In the genomic region with DNA sequence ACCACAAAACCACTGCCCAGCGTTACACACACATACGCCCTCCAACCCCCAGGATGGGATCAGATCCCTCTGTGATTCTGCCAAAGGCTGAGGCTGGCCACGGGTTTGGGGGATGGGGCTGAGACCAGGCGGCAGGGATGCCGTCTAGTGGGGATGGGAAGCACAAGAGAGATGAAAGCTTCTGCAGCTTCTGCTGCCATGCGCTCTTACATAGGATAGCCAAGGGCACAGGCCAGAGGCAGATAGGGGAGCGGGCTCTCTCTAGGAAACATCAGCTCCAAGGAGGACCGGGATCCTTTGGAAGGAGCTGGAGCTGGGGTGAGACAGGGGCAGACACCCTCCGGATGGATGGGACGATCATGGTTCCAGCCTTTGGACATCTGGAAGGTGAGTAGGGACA, we compare ENCODE assay signal across 13 cellular contexts. TPM values are rescaled to one million over a fixed set of nuclear protein-coding genes. Genes with fewer than 3 reads are reported as not detected.
DNase-seq lines count a peak whose midpoint lies in the region; ATAC-seq and TF ChIP-seq lines count a peak whose summit lies in the region.
"Had no signal": no experiment of that assay in that cellular context is flagged by ENCODE, and none has a peak within 500 bp of the region (broad histone marks: within the 10 kb centered on the region; RNA-seq: fewer than 3 reads in every experiment).

No MANE protein-coding gene starts in this region.

- no peaks in the 10 kb centered on the region for H3K27me3 Mint-ChIP-seq in Caco-2 (ENCODE audit: insufficient read depth, unreplicated experiment)

- no TSS peak for BruUV-seq in PC-3 (replicated peaks; lab: Mats Ljungman, UMichigan)
- BruUV-seq in Caco-2 (replicated peaks; lab: Mats Ljungman, UMichigan) = no TSS peak

- H3K36me3 ChIP-seq in PC-3 (ENCODE audit: low read depth, low read length) (no peaks in the 10 kb centered on the region), esophagus (ENCODE audit: control insufficient read depth in 2 of 2, insufficient read depth in 2 of 2, low read length in 1 of 2) (no peaks in the 10 kb centered on the region), mucosa of rectum (ENCODE audit: control insufficient read depth in 2 of 2, insufficient read depth in 2 of 2, low read length in 2 of 2) (no peaks in the 10 kb centered on the region), Caco-2 (ENCODE audit: control insufficient read depth, insufficient read depth, low read length) (no peaks in the 10 kb centered on the region; the same call in 1 of the 2 replicates)

- peaks cover 3% of the 10 kb centered on the region for H3K9me3 Mint-ChIP-seq in Caco-2 (ENCODE audit: unreplicated experiment)

- H3K27ac Mint-ChIP-seq in Caco-2 (ENCODE audit: unreplicated experiment) = no peak overlapping the region
- H3K27ac Mint-ChIP-seq: B cell; CD8-positive, alpha-beta memory T cell had no signal

- peaks cover 48% of the 10 kb centered on the region for H3K4me1 ChIP-seq in PC-3 (ENCODE audit: insufficient read depth, low read length)
- H3K4me1 ChIP-seq in esophagus (ENCODE audit: control insufficient read depth in 2 of 2, insufficient read depth in 2 of 2, low read length in 1 of 2) = peaks cover 0 to 4% of the 10 kb centered on the region in 2 donors
- peaks cover 9 to 35% of the 10 kb centered on the region in 2 donors for H3K4me1 ChIP-seq in mucosa of rectum (ENCODE audit: control insufficient read depth in 2 of 2, insufficient read depth in 2 of 2, low read length in 2 of 2)
- H3K4me1 ChIP-seq in Caco-2 = peaks cover 10% of the 10 kb centered on the region

- H3K4me1 Mint-ChIP-seq in Caco-2 (ENCODE audit: low read depth, unreplicated experiment) = peaks cover 16% of the 10 kb centered on the region
- H3K4me1 Mint-ChIP-seq: CD8-positive, alpha-beta memory T cell had no signal

- H3K9me3 ChIP-seq in PC-3 (ENCODE audit: low read length) (no peaks in the 10 kb centered on the region), esophagus (ENCODE audit: control insufficient read depth in 2 of 2, insufficient read depth in 1 of 2, low read depth in 1 of 2, low read length in 1 of 2) (no peaks in the 10 kb centered on the region), mucosa of rectum (ENCODE audit: control insufficient read depth in 2 of 2, low read length in 2 of 2) (no peaks in the 10 kb centered on the region), Caco-2 (no peaks in the 10 kb centered on the region)

- H3K36me3 Mint-ChIP-seq in Caco-2 (ENCODE audit: insufficient read depth, unreplicated experiment) = no peaks in the 10 kb centered on the region
- H3K36me3 Mint-ChIP-seq: CD8-positive, alpha-beta memory T cell had no signal

- H3K27ac ChIP-seq in PC-3 (ENCODE audit: low read length) (peak overlapping the region; percentile 77), esophagus (ENCODE audit: low read depth in 2 of 2, low read length in 1 of 2) (peak overlapping the region; percentile 76 to 82), mucosa of rectum (ENCODE audit: low read depth in 2 of 2, low read length in 2 of 2) (peak overlapping the region; percentile 23 to 28)

- no peak for DNase-seq in PC-3
- DNase-seq in left lobe of liver (ENCODE audit: low spot score) = no peak
- DNase-seq in Caco-2 = no peak
- no peak for DNase-seq in KBM-7
- DNase-seq: CD8-positive, alpha-beta memory T cell; DMS53; GF-D8; HCEC 1CT; IMR-90 had no signal

- in situ Hi-C loops in KBM-7 (cut with MboI; ENCODE audit: low pct_unique_long_range_greater_than_20kb, low sequenced_read_pairs) = no loop called here

- peak overlapping the region; percentile 25; the same call in 1 of the 2 replicates for H3K9ac ChIP-seq in PC-3 (ENCODE audit: low read length)
- H3K9ac ChIP-seq in mucosa of rectum (ENCODE audit: low read depth in 1 of 2, low read length in 2 of 2) = no peak overlapping the region

- no peak overlapping the region for H3K4me3 ChIP-seq in PC-3 (ENCODE audit: low read length)
- no peak overlapping the region for H3K4me3 ChIP-seq in esophagus (ENCODE audit: low read depth in 1 of 2, low read length in 2 of 2)
- no peak overlapping the region for H3K4me3 ChIP-seq in mucosa of rectum (ENCODE audit: low read length in 2 of 2)
- H3K4me3 ChIP-seq in Caco-2 (ENCODE audit: low read depth, low read length) = no peak overlapping the region

- intact Hi-C loops in PC-3 (cut with micrococcal nuclease) = no loop called here
- intact Hi-C loops in Caco-2 (cut with micrococcal nuclease; ENCODE audit: unreplicated experiment) = no loop called here

- peak overlapping the region; percentile 47 for H3K4me2 ChIP-seq in PC-3 (ENCODE audit: low read length)

- POLR2A ChIA-PET in PC-3 (lab: Charles Lee; ENCODE audit: unreplicated experiment) (no interaction called here), Caco-2 (lab: Charles Lee) (no interaction called here)

- ATAC-seq in PC-3 (no peak), left lobe of liver (no peak), GM19023 (IDR thresholded peaks at IDR 0.05; ENCODE audit: unreplicated experiment) (no peak)

- H3K79me2 ChIP-seq in PC-3 (ENCODE audit: low read length) = no peaks in the 10 kb centered on the region

- H3K27me3 ChIP-seq in PC-3 (ENCODE audit: low read length) = no peaks in the 10 kb centered on the region
- H3K27me3 ChIP-seq in esophagus (ENCODE audit: control insufficient read depth in 1 of 2, insufficient read depth in 2 of 2, low read length in 2 of 2) = no peaks in the 10 kb centered on the region
- no peaks in the 10 kb centered on the region for H3K27me3 ChIP-seq in mucosa of rectum (ENCODE audit: control insufficient read depth in 2 of 2, insufficient read depth in 2 of 2, low read length in 2 of 2)
- H3K27me3 ChIP-seq in Caco-2 (replicated peaks; ENCODE audit: control insufficient read depth, insufficient read depth, low read length) = no peaks in the 10 kb centered on the region

- no peak overlapping the region for H2AFZ ChIP-seq in PC-3 (ENCODE audit: low read length)

- CTCF ChIA-PET in PC-3 (lab: Charles Lee) = interaction anchor here (0.7 kb wide), 1 partner anchor 27 kb away, joined by 3 read pairs; no protein-coding TSS in a partner anchor
- CTCF ChIA-PET in Caco-2 (lab: Charles Lee) = no interaction called here

- no peaks in the 10 kb centered on the region for H3F3A ChIP-seq in PC-3 (ENCODE audit: low read length, unreplicated experiment)

- no peaks in the 10 kb centered on the region for H4K20me1 ChIP-seq in PC-3 (ENCODE audit: low read length)

- no peaks in the 10 kb centered on the region for H3K9me2 ChIP-seq in PC-3 (replicated peaks; ENCODE audit: low read length)

- TF ChIP-seq CTCF in PC-3 (conservative IDR thresholded peaks at IDR 0.05; ENCODE audit: low read depth, low read length) (no peak), Caco-2 (IDR thresholded peaks at IDR 0.05; ENCODE audit: insufficient read depth in 1 of 2, low read depth in 1 of 2, low read length in 1 of 2, severe bottlenecking in 1 of 2, unreplicated experiment in 1 of 2) (no peak)

- WGBS in esophagus, 2 donors = 91% methylated on average over 10 of the region's 10 CpGs

- H3K4me3 Mint-ChIP-seq in Caco-2 (ENCODE audit: unreplicated experiment) = no peak overlapping the region
- H3K4me3 Mint-ChIP-seq: B cell; CD8-positive, alpha-beta memory T cell had no signal

RNA-seq across cellular contexts. Expression of gene RIN2, which starts 18.7 kb away (rescaled TPM):
- 64.3 and 69.8 TPM in 2 replicates for total RNA-seq in PC-3 (2014; rRNA removed)
- polyA plus RNA-seq in esophagus = 10 to 100 TPM; 11.8 to 14.0 TPM
- 13.8 TPM for total RNA-seq in left lobe of liver
- 35.2 and 36.7 TPM in 2 replicates for total RNA-seq in Caco-2 (2022)
- polyA plus RNA-seq: CD8-positive, alpha-beta memory T cell had no signal

Comparison
In these comparisons a context has a peak if more than half of its experiments do, and no peak if none do; other contexts are left out.
1. H3K27ac ChIP-seq: peak in every context shown above with its lines; median percentile 79 in esophagus; 77 in PC-3; 26 in mucosa of rectum.